Comparison of ENCODE assay signal across 14 cellular contexts in the genomic region with DNA sequence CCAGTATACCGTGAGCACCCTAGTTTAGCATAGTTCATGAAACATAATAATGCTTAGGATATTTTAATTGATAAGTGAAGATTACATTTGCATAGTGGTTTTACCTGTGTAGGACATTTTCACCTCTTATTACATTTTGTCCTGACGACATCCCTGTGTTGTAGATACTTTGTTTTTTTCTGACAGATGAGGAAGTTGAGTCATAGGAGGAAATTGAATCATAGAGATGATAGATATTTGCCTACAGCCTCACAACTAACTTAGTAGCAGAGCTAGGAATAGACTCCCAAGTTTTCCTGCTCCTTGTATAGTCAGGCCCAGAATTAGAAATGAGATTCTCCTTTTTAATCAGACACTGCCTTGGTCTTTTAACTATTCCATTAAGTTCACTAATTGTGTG.
DNase-seq lines count a peak whose midpoint lies in the region; ATAC-seq, FAIRE-seq and TF ChIP-seq lines count a peak whose summit lies in the region.
"Had no signal": no experiment of that assay in that cellular context is flagged by ENCODE, and none has a peak within 500 bp of the region (broad histone marks: within the 10 kb centered on the region; RNA-seq: fewer than 3 reads in every experiment).

No MANE protein-coding gene starts in this region.

- peaks cover 0 to 63% (median 3%) of the 10 kb centered on the region in 10 experiments; a peak in 9 of 20 replicates for H3K4me1 ChIP-seq in BLaER1 treated with 17β-estradiol and CSF1 and Interleukin-3, amounts not matched to agents 10 nM and 100 nM
- H3K4me1 ChIP-seq in keratinocyte (ENCODE audit: control insufficient read depth, extremely low read depth, insufficient read depth, low read length) = peaks cover 29% of the 10 kb centered on the region
- H3K4me1 ChIP-seq: uterus had no signal

- intact Hi-C loops in activated B cell treated with CpG ODN at 0.5 μM for 24 hours (cut with micrococcal nuclease) = loop anchor here (2.0 to 5.0 kb wide), 5 partner anchors 53 to 354 kb away; no protein-coding TSS in a partner anchor

- H3K27me3 ChIP-seq in BLaER1 treated with 17β-estradiol and CSF1 and Interleukin-3, amounts not matched to agents 10 nM and 100 nM = no peaks in the 10 kb centered on the region
- H3K27me3 ChIP-seq in keratinocyte (ENCODE audit: control insufficient read depth, extremely low read depth, insufficient read depth, low read length) = no peaks in the 10 kb centered on the region
- H3K27me3 ChIP-seq: pancreas, uterus had no signal

- no peaks in the 10 kb centered on the region for H3K36me3 Mint-ChIP-seq in activated B cell treated with CpG ODN at 0.5 μM for 24 hours (ENCODE audit: low read depth)

- no peak overlapping the region for H2AFZ ChIP-seq in keratinocyte (ENCODE audit: control insufficient read depth, low read length)

- POLR2A ChIA-PET in activated B cell treated with CpG ODN at 0.5 μM for 24 hours (lab: Charles Lee) = interaction anchor here (0.6 kb wide), 1 partner anchor 12 kb away, joined by 3 read pairs; no protein-coding TSS in a partner anchor

- no peaks in the 10 kb centered on the region for H3K9me3 ChIP-seq in BLaER1 treated with 17β-estradiol and CSF1 and Interleukin-3, amounts not matched to agents 10 nM and 100 nM (replicated peaks in 1 of 11)
- H3K9me3 ChIP-seq in keratinocyte (ENCODE audit: control insufficient read depth, low read depth, low read length) = no peaks in the 10 kb centered on the region
- H3K9me3 ChIP-seq: pancreas, uterus had no signal

- H3K9me3 Mint-ChIP-seq in activated B cell treated with CpG ODN at 0.5 μM for 24 hours = no peaks in the 10 kb centered on the region

- no peaks in the 10 kb centered on the region for H4K20me1 ChIP-seq in BLaER1 treated with 17β-estradiol and CSF1 and Interleukin-3, amounts not matched to agents 10 nM and 100 nM
- H4K20me1 ChIP-seq in keratinocyte (ENCODE audit: control insufficient read depth, extremely low read depth, insufficient read depth, low read length) = no peaks in the 10 kb centered on the region

- DNase-seq in KBM-7 (peak; percentile 43), activated B cell treated with CpG ODN at 0.5 μM for 24 hours (no peak), keratinocyte (ENCODE audit: low read depth, low spot score) (no peak), GM10266 (ENCODE audit: extremely low spot score) (no peak), NCI-H345 treated with DMSO at 0.1 percent for 48 hours (lab: John Stamatoyannopoulos, UW; ENCODE audit: unreplicated experiment) (no peak), NCI-H2029 treated with DMSO at 0.1 percent for 48 hours (lab: John Stamatoyannopoulos, UW) (no peak)
- DNase-seq in activated effector memory CD4-positive, alpha-beta T cell treated with Interleukin-2 at 50 U/mL for 16 hours = no peak
- DNase-seq: cortex of kidney, DMS 273 treated with DMSO at 0.1 percent for 48 hours, NCI-H2227 treated with DMSO at 0.1 percent for 48 hours, pancreas, uterus had no signal

- peak; percentile 44 for ATAC-seq in activated B cell treated with CpG ODN at 0.5 μM for 24 hours (ENCODE audit: low read depth)

- peak; percentile 79 for FAIRE-seq in keratinocyte (lab: Jason Lieb, UNC)
- FAIRE-seq: H1, pancreas had no signal

- H3K27me3 Mint-ChIP-seq in activated B cell treated with CpG ODN at 0.5 μM for 24 hours = no peaks in the 10 kb centered on the region

- in situ Hi-C loops in KBM-7 (cut with MboI; ENCODE audit: low pct_unique_long_range_greater_than_20kb, low sequenced_read_pairs) = no loop called here

- H3K36me3 ChIP-seq in BLaER1 treated with 17β-estradiol and CSF1 and Interleukin-3, amounts not matched to agents 10 nM and 100 nM = no peaks in the 10 kb centered on the region
- H3K36me3 ChIP-seq in keratinocyte (ENCODE audit: control insufficient read depth in 2 of 2, extremely low read depth in 1 of 2, insufficient read depth in 2 of 2, low read length in 2 of 2) = no peaks in the 10 kb centered on the region
- H3K36me3 ChIP-seq: pancreas, uterus had no signal

- H3K4me2 ChIP-seq in BLaER1 treated with 17β-estradiol and CSF1 and Interleukin-3, amounts not matched to agents 10 nM and 100 nM = peak overlapping the region in 6 of 11 experiments; percentile 22 to 75 (median 62); a peak in 11 of 22 replicates
- peak overlapping the region; percentile 33 for H3K4me2 ChIP-seq in keratinocyte (ENCODE audit: control insufficient read depth, extremely low read depth, insufficient read depth, low read depth, low read length)

- no peak overlapping the region for H3K27ac ChIP-seq in BLaER1 treated with 17β-estradiol and CSF1 and Interleukin-3, amounts not matched to agents 10 nM and 100 nM
- H3K27ac ChIP-seq in keratinocyte (ENCODE audit: control insufficient read depth, insufficient read depth, low read length) = peak overlapping the region; percentile 18
- H3K27ac ChIP-seq: pancreas, uterus had no signal

- no peaks in the 10 kb centered on the region for H3K9me1 ChIP-seq in keratinocyte (ENCODE audit: control insufficient read depth, extremely low read depth, insufficient read depth, low read length)

- H3K27ac Mint-ChIP-seq in activated B cell treated with CpG ODN at 0.5 μM for 24 hours = no peak overlapping the region

- CTCF ChIA-PET in activated B cell treated with CpG ODN at 0.5 μM for 24 hours (lab: Charles Lee) = no interaction called here

- dilution Hi-C loops in keratinocyte (cut with MboI; ENCODE audit: extremely low pct_ligation_motif_present, low sequenced_read_pairs) = no loop called here

- H3K9ac ChIP-seq in BLaER1 treated with 17β-estradiol and CSF1 and Interleukin-3, amounts not matched to agents 10 nM and 100 nM = no peak overlapping the region
- no peak overlapping the region for H3K9ac ChIP-seq in keratinocyte (ENCODE audit: control insufficient read depth, extremely low read depth, insufficient read depth, low read length)

- TF ChIP-seq CTCF in activated B cell treated with CpG ODN at 0.5 μM for 24 hours (IDR thresholded peaks at IDR 0.05) = no peak
- no peak for TF ChIP-seq CTCF in keratinocyte (optimal IDR thresholded peaks at IDR 0.05 in 1 of 3, IDR thresholded peaks at IDR 0.05 in 1 of 3, conservative IDR thresholded peaks at IDR 0.05 in 1 of 3; ENCODE audit: extremely low read depth in 1 of 3, insufficient read depth in 2 of 3, low read length in 3 of 3)
- no peak for TF ChIP-seq CTCF in GM10266 (IDR thresholded peaks at IDR 0.05; ENCODE audit: control insufficient read depth, insufficient read depth, low read depth, missing control alignments)

- peaks cover 18% of the 10 kb centered on the region for H3K4me1 Mint-ChIP-seq in activated B cell treated with CpG ODN at 0.5 μM for 24 hours

- no peaks in the 10 kb centered on the region for H3K79me2 ChIP-seq in keratinocyte (ENCODE audit: control insufficient read depth, insufficient read depth, low read length)

- H3K4me3 Mint-ChIP-seq in activated B cell treated with CpG ODN at 0.5 μM for 24 hours = no peak overlapping the region

- no peak overlapping the region for H3K4me3 ChIP-seq in BLaER1 treated with 17β-estradiol and CSF1 and Interleukin-3, amounts not matched to agents 10 nM and 100 nM
- peak overlapping the region in 1 of 3 experiments; percentile 6 for H3K4me3 ChIP-seq in keratinocyte (ENCODE audit: control insufficient read depth in 2 of 3, extremely low read depth in 1 of 3, insufficient read depth in 2 of 3, low read depth in 1 of 3, low read length in 3 of 3)
- H3K4me3 ChIP-seq: pancreas, uterus had no signal
